ENCODE assay signal across 11 cellular contexts in the genomic region with DNA sequence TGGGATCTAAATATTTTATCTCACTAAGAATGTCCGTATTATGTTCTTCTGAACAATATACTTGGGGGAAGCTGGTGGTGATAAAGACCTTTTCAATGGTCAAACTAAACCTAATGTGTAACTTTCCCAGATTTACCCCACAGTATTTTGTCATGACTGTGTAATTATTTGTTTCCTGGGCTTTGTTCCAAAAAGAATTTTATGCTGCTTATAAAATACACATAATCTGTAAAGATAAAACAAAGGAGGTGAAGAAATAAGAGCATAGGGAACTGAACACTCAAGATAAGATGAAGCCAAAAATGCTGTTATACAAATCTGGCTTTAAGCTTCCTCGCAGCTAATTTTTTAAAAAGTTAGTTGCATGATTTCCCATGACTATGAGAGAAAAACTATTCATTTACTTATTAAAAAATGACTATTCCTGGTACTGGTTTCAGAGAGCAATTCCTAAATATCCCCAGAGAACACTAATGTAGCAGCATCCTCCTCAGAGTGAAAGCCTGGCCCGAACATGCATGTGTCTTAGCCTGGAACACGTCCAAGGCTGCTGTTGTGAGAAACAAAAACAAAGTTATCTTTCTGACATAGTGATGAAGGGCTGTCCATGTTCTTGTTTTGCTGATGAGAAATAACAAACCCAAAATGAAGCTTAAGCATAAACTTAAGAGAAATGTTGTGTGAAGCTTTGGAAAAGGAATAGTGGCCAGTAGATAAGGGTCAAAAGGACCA. TPM values are rescaled to one million over a fixed set of nuclear protein-coding genes. Genes with fewer than 3 reads are reported as not detected.
DNase-seq lines count a peak whose midpoint lies in the region; ATAC-seq and TF ChIP-seq lines count a peak whose summit lies in the region.
"Had no signal": no experiment of that assay in that cellular context is flagged by ENCODE, and none has a peak within 500 bp of the region (broad histone marks: within the 10 kb centered on the region; RNA-seq: fewer than 3 reads in every experiment).

No MANE protein-coding gene starts in this region.

- peaks cover 14% of the 10 kb centered on the region for H3K27me3 Mint-ChIP-seq in activated CD4-positive, alpha-beta memory T cell treated with anti-CD3 and anti-CD28 coated beads for 36 hours

- no peaks in the 10 kb centered on the region for H4K20me1 ChIP-seq in hepatocyte (ENCODE audit: insufficient read depth, poor library complexity, severe bottlenecking)

- POLR2A ChIA-PET in activated CD4-positive, alpha-beta memory T cell treated with anti-CD3 and anti-CD28 coated beads for 36 hours (lab: Charles Lee) = no interaction called here

- H3K4me3 Mint-ChIP-seq in activated CD4-positive, alpha-beta memory T cell treated with anti-CD3 and anti-CD28 coated beads for 36 hours = no peak overlapping the region

- peak overlapping the region; percentile 67 for H3K27ac ChIP-seq in hepatocyte
- no peak overlapping the region for H3K27ac ChIP-seq in testis

- H3K79me2 ChIP-seq in hepatocyte = peaks cover 13% of the 10 kb centered on the region

- TF ChIP-seq POLR2A in testis (IDR thresholded peaks at IDR 0.05) = no peak

- H3K9me3 Mint-ChIP-seq in activated CD4-positive, alpha-beta memory T cell treated with anti-CD3 and anti-CD28 coated beads for 36 hours = peaks cover 2% of the 10 kb centered on the region

- no peaks in the 10 kb centered on the region for H3K4me1 Mint-ChIP-seq in activated CD4-positive, alpha-beta memory T cell treated with anti-CD3 and anti-CD28 coated beads for 36 hours (ENCODE audit: low read depth)

- CTCF ChIA-PET in activated CD4-positive, alpha-beta memory T cell treated with anti-CD3 and anti-CD28 coated beads for 36 hours (lab: Charles Lee) = no interaction called here

- peaks cover 2% of the 10 kb centered on the region for H3K36me3 Mint-ChIP-seq in activated CD4-positive, alpha-beta memory T cell treated with anti-CD3 and anti-CD28 coated beads for 36 hours

- H2AFZ ChIP-seq in hepatocyte = no peak overlapping the region

- H3K4me1 ChIP-seq in hepatocyte (ENCODE audit: insufficient read depth) (peaks cover 35% of the 10 kb centered on the region), testis (peaks cover 5% of the 10 kb centered on the region)

- H3K36me3 ChIP-seq in hepatocyte (replicated peaks; ENCODE audit: insufficient read depth, low read depth) (no peaks in the 10 kb centered on the region), testis (ENCODE audit: low read depth, missing control alignments) (no peaks in the 10 kb centered on the region)

- DNase-seq in LNCaP clone FGC (ENCODE audit: low read depth) = peak; percentile 87
- peak; percentile 52 for DNase-seq in brain pericyte (ENCODE audit: low read depth, low spot score)
- no peak for DNase-seq in hepatocyte (ENCODE audit: low spot score)
- peak; percentile 70 for DNase-seq in testis
- DNase-seq in activated CD4-positive, alpha-beta memory T cell treated with anti-CD3 and anti-CD28 coated beads for 36 hours = no peak
- DNase-seq in GM19240 (ENCODE audit: insufficient read length, low spot score) = no peak
- DNase-seq: activated naive CD4-positive, alpha-beta T cell treated with Interleukin-2 at 50 U/mL for 16 hours; KBM-7; NCI-H524; stimulated activated CD4-positive, alpha-beta T cell treated with anti-CD3 and anti-CD28 coated beads, Interleukin-4, amount 100 ng/mL, for 4 hours had no signal

- no peak overlapping the region for H3K27ac Mint-ChIP-seq in activated CD4-positive, alpha-beta memory T cell treated with anti-CD3 and anti-CD28 coated beads for 36 hours

- 60% methylated on average over 4 of the region's 4 CpGs for WGBS in hepatocyte (ENCODE audit: low lambda C conversion rate, missing lambda C conversion rate)
- WGBS in testis, 2 donors = 23 to 40% methylated on average over 4 of the region's 4 CpGs

- TF ChIP-seq CTCF in LNCaP clone FGC (IDR thresholded peaks at IDR 0.05; ENCODE audit: control insufficient read depth, extremely low read depth, insufficient read depth) = no peak
- no peak for TF ChIP-seq CTCF in hepatocyte (IDR thresholded peaks at IDR 0.05; ENCODE audit: poor library complexity)
- TF ChIP-seq CTCF in testis (IDR thresholded peaks at IDR 0.05) = no peak

- no peak overlapping the region for H3K4me3 ChIP-seq in LNCaP clone FGC (ENCODE audit: low read depth, low read length)
- no peak overlapping the region for H3K4me3 ChIP-seq in hepatocyte
- H3K4me3 ChIP-seq in testis = no peak overlapping the region

- H3K9me3 ChIP-seq in hepatocyte (ENCODE audit: low read depth) (no peaks in the 10 kb centered on the region), testis (no peaks in the 10 kb centered on the region)

- intact Hi-C loops in testis (cut with DNase I; ENCODE audit: low total_unique reads) = no loop called here
- intact Hi-C loops in activated CD4-positive, alpha-beta memory T cell treated with anti-CD3 and anti-CD28 coated beads for 36 hours (cut with micrococcal nuclease) = no loop called here

- H3K9me2 ChIP-seq in hepatocyte (replicated peaks; ENCODE audit: insufficient read depth) = no peaks in the 10 kb centered on the region

- no peak for ATAC-seq in HG02763 (IDR thresholded peaks at IDR 0.05; ENCODE audit: unreplicated experiment)

- no peak overlapping the region for H3K4me2 ChIP-seq in hepatocyte

- H3K27me3 ChIP-seq in hepatocyte (no peaks in the 10 kb centered on the region), testis (no peaks in the 10 kb centered on the region)

RNA-seq across cellular contexts. Expression of a gene that starts 33.9 kb away (rescaled TPM):
- total RNA-seq in hepatocyte = 43.7 and 61.8 TPM in 2 replicates
- polyA plus RNA-seq in hepatocyte = 77.2 and 92.6 TPM in 2 replicates
- 10 to 100 TPM; 51.8 to 63.8 TPM for total RNA-seq in testis
- 74.9 TPM for polyA plus RNA-seq in testis (ENCODE audit: insufficient read depth, low read depth, low replicate concordance)
- total RNA-seq in activated CD4-positive, alpha-beta memory T cell treated with anti-CD3 and anti-CD28 coated beads for 36 hours = 100 to 1,000 TPM; 100 to 101 TPM

Comparison
In these comparisons a context has a peak if more than half of its experiments do, and no peak if none do; other contexts are left out.
1. DNase-seq: peak in LNCaP clone FGC (single experiment), brain pericyte (single experiment) and testis (single experiment); none in hepatocyte (single experiment), activated CD4-positive, alpha-beta memory T cell treated with anti-CD3 and anti-CD28 coated beads for 36 hours (single experiment) and GM19240 (single experiment).